In genomic region chr2:188974184-188974583, GRCh38 we compare ENCODE assay signal across 12 cellular contexts. TPM values are rescaled to one million over a fixed set of nuclear protein-coding genes. Genes with fewer than 3 reads are reported as not detected.
A peak's percentile ranks its signal among the peaks of the same experiment; 100 is the strongest.
DNase-seq lines count a peak whose midpoint lies in the region; ATAC-seq, FAIRE-seq and TF ChIP-seq lines count a peak whose summit lies in the region.
"Had no signal": no experiment of that assay in that cellular context is flagged by ENCODE, and none has a peak within 500 bp of the region (broad histone marks: within the 10 kb centered on the region; RNA-seq: fewer than 3 reads in every experiment).

Gene COL3A1, plus strand, starts transcription at chr2:188974373. Its CDS starts 117 bp downstream, at chr2:188974490.

- H3K27me3 ChIP-seq in kidney epithelial cell (ENCODE audit: control insufficient read depth, insufficient read depth, low read length): no peaks in the 10 kb centered on the region
- no peaks in the 10 kb centered on the region for H3K27me3 ChIP-seq in small intestine (ENCODE audit: control insufficient read depth in 2 of 2, insufficient read depth in 2 of 2, low read length in 2 of 2)

- TF ChIP-seq CTCF in cardiac fibroblast (IDR thresholded peaks at IDR 0.05; ENCODE audit: low read depth, low read length) (no peak), kidney epithelial cell (IDR thresholded peaks at IDR 0.05; ENCODE audit: insufficient read depth, low read length, poor library complexity, severe bottlenecking) (no peak)

- WGBS in small intestine, 3 donors: 39 to 49% (median 45%) methylated on average over 4 of the region's 4 CpGs

- ATAC-seq in GM18868 (IDR thresholded peaks at IDR 0.05; ENCODE audit: unreplicated experiment): no peak
- ATAC-seq: stimulated activated naive CD8-positive, alpha-beta T cell treated with anti-CD3 and anti-CD28 coated beads, Interleukin-15, amount 100 ng/mL, for 72 hours had no signal

- FAIRE-seq in small intestine (lab: Jason Lieb, UNC): no peak

- H3K4me3 ChIP-seq in cardiac fibroblast (replicated peaks in 1 of 2; ENCODE audit: low read depth in 2 of 2, low read length in 2 of 2) (peak within 1 kb of the TSS; percentile 60 to 71), kidney epithelial cell (ENCODE audit: low read depth, low read length) (peak within 1 kb of the TSS; percentile 11), small intestine (ENCODE audit: low read depth in 1 of 2, low read length in 2 of 2) (peak within 1 kb of the TSS in 1 of 2 donors; percentile 31)

- DNase-seq in GM04504 (ENCODE audit: low read depth) (peak; percentile 74), cardiac fibroblast (ENCODE audit: low read depth in 2 of 2) (peak; percentile 93 to 96), kidney epithelial cell (ENCODE audit: low read depth) (no peak), small intestine (no peak), DMS79 (lab: John Stamatoyannopoulos, UW) (no peak), SHP77 treated with DMSO at 0.1 percent for 48 hours (lab: John Stamatoyannopoulos, UW) (no peak), kidney tubule cell (ENCODE audit: low spot score) (no peak)
- DNase-seq: activated naive CD4-positive, alpha-beta T cell treated with anti-CD3 and anti-CD28 coated beads for 36 hours; stimulated activated naive CD8-positive, alpha-beta T cell treated with anti-CD3 and anti-CD28 coated beads, Interleukin-15, amount 100 ng/mL, for 72 hours had no signal

- H3K4me1 ChIP-seq in small intestine (ENCODE audit: control insufficient read depth in 2 of 2, insufficient read depth in 1 of 2, low read depth in 1 of 2, low read length in 1 of 2): no peaks in the 10 kb centered on the region

- peak within 1 kb of the TSS in 1 of 2 donors; percentile 52 for H3K27ac ChIP-seq in small intestine (ENCODE audit: low read depth in 1 of 2, low read length in 1 of 2)
- H3K27ac ChIP-seq: KMS-11 had no signal

- H3K36me3 ChIP-seq in kidney epithelial cell (ENCODE audit: control insufficient read depth, insufficient read depth, low read length) (no peaks in the 10 kb centered on the region), small intestine (ENCODE audit: control insufficient read depth in 2 of 2, insufficient read depth in 2 of 2, low read length in 2 of 2) (no peaks in the 10 kb centered on the region)

- H3K9me3 ChIP-seq in small intestine (ENCODE audit: control insufficient read depth, low read depth): no peaks in the 10 kb centered on the region

RNA-seq across cellular contexts. Expression of gene COL3A1, which starts in this region (rescaled TPM):
- 13.4 and 14.5 TPM in 2 replicates for total RNA-seq in kidney epithelial cell
- polyA plus RNA-seq in small intestine: 100 to 1,000 TPM in 1 of 3 donors, 10 to 100 TPM in 1, 1 to 10 TPM in 1; 2.0 to 105 (median 14.3) TPM
- total RNA-seq: activated naive CD4-positive, alpha-beta T cell treated with anti-CD3 and anti-CD28 coated beads for 36 hours; T-helper 1 cell treated with Interleukin-12 subunit alpha and Interleukin-12 subunit beta and Interleukin-4 antibody, amounts not matched to agents 30 ng/mL and 1 ng/mL, for 36 hours had no signal

Comparison
In these comparisons a context has a peak if more than half of its experiments do, and no peak if none do; other contexts are left out.
1. DNase-seq: peak in GM04504 (single experiment) and cardiac fibroblast (2 of 2); none in kidney epithelial cell (single experiment), small intestine (single experiment), DMS79 (single experiment), SHP77 treated with DMSO at 0.1 percent for 48 hours (single experiment) and kidney tubule cell (single experiment).